ENCODE assay signal across 9 cellular contexts in genomic region chr19:12940897-12941296, GRCh38. TPM values are rescaled to one million over a fixed set of nuclear protein-coding genes. Genes with fewer than 3 reads are reported as not detected.
A peak's percentile ranks its signal among the peaks of the same experiment; 100 is the strongest.
DNase-seq lines count a peak whose midpoint lies in the region; ATAC-seq and TF ChIP-seq lines count a peak whose summit lies in the region.
"Had no signal": no experiment of that assay in that cellular context is flagged by ENCODE, and none has a peak within 500 bp of the region (broad histone marks: within the 10 kb centered on the region; RNA-seq: fewer than 3 reads in every experiment).

No MANE protein-coding gene starts in this region.

- POLR2A ChIA-PET in Caco-2 (lab: Charles Lee), result no interaction called here

- H3F3A ChIP-seq in Loucy (ENCODE audit: low read depth), result peaks cover 35% of the 10 kb centered on the region

- H3K27ac ChIP-seq in mammary epithelial cell (ENCODE audit: insufficient read depth, low read depth, low read length), result peak overlapping the region; percentile 78

- H3K4me3 Mint-ChIP-seq in Caco-2 (ENCODE audit: unreplicated experiment) (peak overlapping the region; percentile 19), neural crest cell (peak overlapping the region; percentile 100)

- peaks cover 26% of the 10 kb centered on the region for H3K4me1 ChIP-seq in Caco-2
- H3K4me1 ChIP-seq in Loucy (ENCODE audit: insufficient read depth, low read length, poor library complexity, severe bottlenecking), result peaks cover 60% of the 10 kb centered on the region
- peaks cover 35% of the 10 kb centered on the region for H3K4me1 ChIP-seq in mammary epithelial cell (ENCODE audit: insufficient read depth, low read length)

- H4K20me1 ChIP-seq in Loucy (ENCODE audit: insufficient read depth, low read length, poor library complexity, severe bottlenecking) (peaks cover 70% of the 10 kb centered on the region), mammary epithelial cell (ENCODE audit: insufficient read depth, low read length) (no peaks in the 10 kb centered on the region)

- H3K27me3 Mint-ChIP-seq in Caco-2 (ENCODE audit: insufficient read depth, unreplicated experiment), result peaks cover 3% of the 10 kb centered on the region
- peaks cover 17% of the 10 kb centered on the region for H3K27me3 Mint-ChIP-seq in neural crest cell (ENCODE audit: low read depth)

- H3K9ac ChIP-seq in Loucy (ENCODE audit: low read depth, low read length, poor library complexity, severe bottlenecking), result peak overlapping the region; percentile 100
- peak overlapping the region; percentile 11 for H3K9ac ChIP-seq in mammary epithelial cell (ENCODE audit: insufficient read depth, low read length)

- dilution Hi-C loops in mammary epithelial cell (cut with HindIII; ENCODE audit: low sequenced_read_pairs), result no loop called here

- H3K9me3 Mint-ChIP-seq in Caco-2 (ENCODE audit: unreplicated experiment) (no peaks in the 10 kb centered on the region), neural crest cell (no peaks in the 10 kb centered on the region)

- CTCF ChIA-PET in Caco-2 (lab: Charles Lee) (interaction anchor here (0.6 kb wide), 1 partner anchor 219 kb away, joined by 6 read pairs; no protein-coding TSS in a partner anchor), mammary epithelial cell (lab: Charles Lee; ENCODE audit: low non-redundant PET) (no interaction called here)

- H3K4me3 ChIP-seq in Caco-2 (ENCODE audit: low read depth, low read length), result no peak overlapping the region
- peak overlapping the region; percentile 96 for H3K4me3 ChIP-seq in Loucy (ENCODE audit: low read length, poor library complexity, severe bottlenecking)
- peak overlapping the region in 2 of 3 experiments; percentile 82 to 98 for H3K4me3 ChIP-seq in mammary epithelial cell (replicated peaks in 1 of 3; ENCODE audit: insufficient read depth in 1 of 3, low read depth in 2 of 3, low read length in 3 of 3)

- H3K36me3 Mint-ChIP-seq in Caco-2 (ENCODE audit: insufficient read depth, unreplicated experiment) (peaks cover 83% of the 10 kb centered on the region), neural crest cell (ENCODE audit: low read depth) (peaks cover 39% of the 10 kb centered on the region)

- intact Hi-C loops in Caco-2 (cut with micrococcal nuclease; ENCODE audit: unreplicated experiment) (no loop called here), mammary epithelial cell (cut with micrococcal nuclease) (no loop called here)

- peaks cover 17% of the 10 kb centered on the region for H3K4me1 Mint-ChIP-seq in Caco-2 (ENCODE audit: low read depth, unreplicated experiment)
- peaks cover 50% of the 10 kb centered on the region for H3K4me1 Mint-ChIP-seq in neural crest cell

- H3K9me3 ChIP-seq in Caco-2 (no peaks in the 10 kb centered on the region), Loucy (ENCODE audit: insufficient read depth, low read depth, low read length) (no peaks in the 10 kb centered on the region), mammary epithelial cell (replicated peaks; ENCODE audit: insufficient read depth, low read length) (no peaks in the 10 kb centered on the region)

- TF ChIP-seq CTCF in Caco-2 (IDR thresholded peaks at IDR 0.05; ENCODE audit: insufficient read depth in 1 of 2, low read depth in 1 of 2, low read length in 1 of 2, severe bottlenecking in 1 of 2, unreplicated experiment in 1 of 2), result no peak
- no peak for TF ChIP-seq CTCF in Loucy (conservative IDR thresholded peaks at IDR 0.05; ENCODE audit: low read length)
- TF ChIP-seq CTCF in mammary epithelial cell (conservative IDR thresholded peaks at IDR 0.05 in 1 of 2, IDR thresholded peaks at IDR 0.05 in 1 of 2; ENCODE audit: extremely low read depth in 1 of 2, insufficient read depth in 1 of 2, low read depth in 1 of 2, low read length in 2 of 2), result no peak
- no peak for TF ChIP-seq CTCF in neural crest cell (conservative IDR thresholded peaks at IDR 0.05)

- 60% methylated on average over 2 of the region's 2 CpGs for WGBS in mammary epithelial cell (ENCODE audit: low coverage, missing lambda C conversion rate)

- no peaks in the 10 kb centered on the region for H3K9me2 ChIP-seq in Loucy (replicated peaks; ENCODE audit: low read depth, low read length)

- no TSS peak for BruUV-seq in Caco-2 (replicated peaks; lab: Mats Ljungman, UMichigan)
- BruUV-seq in mammary epithelial cell (replicated peaks; lab: Mats Ljungman, UMichigan), result no TSS peak

- ATAC-seq in HG03457 (IDR thresholded peaks at IDR 0.05; ENCODE audit: unreplicated experiment), result no peak
- no peak for ATAC-seq in HG03521 (IDR thresholded peaks at IDR 0.05; ENCODE audit: unreplicated experiment)

- H3K27ac Mint-ChIP-seq in Caco-2 (ENCODE audit: unreplicated experiment) (no peak overlapping the region), neural crest cell (ENCODE audit: unreplicated experiment) (no peak overlapping the region)

- H3K4me2 ChIP-seq in Loucy (ENCODE audit: low read depth, low read length, poor library complexity, severe bottlenecking) (peak overlapping the region; percentile 99), mammary epithelial cell (ENCODE audit: insufficient read depth, low read depth, low read length) (peak overlapping the region; percentile 89)

- peaks cover 16% of the 10 kb centered on the region for H3K36me3 ChIP-seq in Caco-2 (ENCODE audit: control insufficient read depth, insufficient read depth, low read length)
- peaks cover 64% of the 10 kb centered on the region for H3K36me3 ChIP-seq in Loucy (ENCODE audit: insufficient read depth, low read length)
- peaks cover 35% of the 10 kb centered on the region for H3K36me3 ChIP-seq in mammary epithelial cell (ENCODE audit: insufficient read depth, low read length)

- H3K27me3 ChIP-seq in Caco-2 (replicated peaks; ENCODE audit: control insufficient read depth, insufficient read depth, low read length) (no peaks in the 10 kb centered on the region), Loucy (ENCODE audit: insufficient read depth, low read length, poor library complexity, severe bottlenecking) (peaks cover 15% of the 10 kb centered on the region), mammary epithelial cell (ENCODE audit: insufficient read depth, low read length) (no peaks in the 10 kb centered on the region)

- in situ Hi-C loops in mammary epithelial cell (cut with MboI; ENCODE audit: low sequenced_read_pairs in 2 of 2), result no loop called here

- DNase-seq in Caco-2 (no peak), mammary epithelial cell (no peak), neural crest cell (ENCODE audit: low read depth, low spot score) (no peak), iPS-NIHi11 (ENCODE audit: low spot score) (no peak), NCI-H128 (lab: John Stamatoyannopoulos, UW; ENCODE audit: unreplicated experiment) (no peak)
- DNase-seq: NCI-H2029 had no signal

- H3K79me2 ChIP-seq in Loucy (ENCODE audit: insufficient read depth, low read length) (peaks cover 73% of the 10 kb centered on the region), mammary epithelial cell (ENCODE audit: insufficient read depth, low read length) (peaks cover 52% of the 10 kb centered on the region)

- H2AFZ ChIP-seq in Loucy (ENCODE audit: low read length) (no peak overlapping the region), mammary epithelial cell (ENCODE audit: low read depth, low read length) (no peak overlapping the region)

RNA-seq across cellular contexts. Expression of gene CALR, which starts 2.5 kb away (rescaled TPM):
- total RNA-seq in Caco-2 (2022), result 707 and 767 TPM in 2 replicates
- 1,000 to 10,000 TPM; 1,117 to 1,135 TPM for total RNA-seq in mammary epithelial cell
- 1,343 TPM for polyA plus RNA-seq in mammary epithelial cell
- polyA minus RNA-seq in mammary epithelial cell, result 1,452 TPM
- 670 and 679 TPM in 2 replicates for total RNA-seq in neural crest cell

RNA-seq across cellular contexts. Expression of gene RAD23A, which starts 4.8 kb away (rescaled TPM):
- total RNA-seq in Caco-2 (2022) (102 and 112 TPM in 2 replicates), mammary epithelial cell (100 to 1,000 TPM; 101 to 123 TPM), neural crest cell (77.3 and 82.8 TPM in 2 replicates)
- 95.0 TPM for polyA plus RNA-seq in mammary epithelial cell
- polyA minus RNA-seq in mammary epithelial cell, result 148 TPM

RNA-seq across cellular contexts. Expression of gene FARSA, which starts 7.4 kb away (rescaled TPM):
- 75.9 and 88.6 TPM in 2 replicates for total RNA-seq in Caco-2 (2022)
- 10 to 100 TPM; 46.0 to 99.9 TPM for total RNA-seq in mammary epithelial cell
- 67.8 TPM for polyA plus RNA-seq in mammary epithelial cell
- polyA minus RNA-seq in mammary epithelial cell, result 74.4 TPM
- 81.6 and 83.1 TPM in 2 replicates for total RNA-seq in neural crest cell

RNA-seq across cellular contexts. Expression of gene GADD45GIP1, which starts 16.1 kb away (rescaled TPM):
- 39.3 and 42.7 TPM in 2 replicates for total RNA-seq in Caco-2 (2022)
- total RNA-seq in mammary epithelial cell, result 10 to 100 TPM; 11.5 to 34.5 TPM
- 35.6 TPM for polyA plus RNA-seq in mammary epithelial cell
- polyA minus RNA-seq in mammary epithelial cell, result 13.5 TPM
- total RNA-seq in neural crest cell, result 26.0 and 26.4 TPM in 2 replicates

RNA-seq across cellular contexts. Expression of gene SYCE2, which starts 21.8 kb away (rescaled TPM):
- total RNA-seq in Caco-2 (2022) (2.0 and 2.3 TPM in 2 replicates), mammary epithelial cell (not detected), neural crest cell (1.4 and 2.0 TPM in 2 replicates)
- 0.32 TPM for polyA plus RNA-seq in mammary epithelial cell
- polyA minus RNA-seq in mammary epithelial cell, result not detected
